18 cellular contexts compared by ENCODE assay signal in genomic region chr4:34814266-34814665, GRCh38.
DNase-seq lines count a peak whose midpoint lies in the region; ATAC-seq and TF ChIP-seq lines count a peak whose summit lies in the region.
"Had no signal": no experiment of that assay in that cellular context is flagged by ENCODE, and none has a peak within 500 bp of the region (broad histone marks: within the 10 kb centered on the region; RNA-seq: fewer than 3 reads in every experiment).

No MANE protein-coding gene starts in this region.

- no peaks in the 10 kb centered on the region for H3K27me3 Mint-ChIP-seq in activated T-helper 2 cell treated with anti-CD3 and anti-CD28 coated beads, Interferon-gamma antibody, Interleukin-2, Interleukin-4, amounts not matched to agents 10 μg/mL and 5 μg/mL and 100 μg/mL, durations not matched to agents 14 hours and 24 hours and 36 hours (ENCODE audit: low read depth)
- H3K27me3 Mint-ChIP-seq: CD4-positive, alpha-beta T cell had no signal

- ATAC-seq in HG02610 (IDR thresholded peaks at IDR 0.05; ENCODE audit: unreplicated experiment), result no peak
- ATAC-seq: SK-N-SH treated with all-trans-retinoic acid at 6 μM for 48 hours had no signal

- H3K4me1 Mint-ChIP-seq in activated T-helper 2 cell treated with anti-CD3 and anti-CD28 coated beads, Interferon-gamma antibody, Interleukin-2, Interleukin-4, amounts not matched to agents 10 μg/mL and 5 μg/mL and 100 μg/mL, durations not matched to agents 14 hours and 24 hours and 36 hours (ENCODE audit: low read depth), result no peaks in the 10 kb centered on the region

- no peaks in the 10 kb centered on the region for H3K9me3 ChIP-seq in MG63
- H3K9me3 ChIP-seq: BE2C, Caco-2 had no signal

- intact Hi-C loops in activated T-helper 2 cell treated with anti-CD3 and anti-CD28 coated beads, Interferon-gamma antibody, Interleukin-2, Interleukin-4, amounts not matched to agents 10 μg/mL and 5 μg/mL and 100 μg/mL, durations not matched to agents 14 hours and 24 hours and 36 hours (cut with micrococcal nuclease), result no loop called here

- DNase-seq in ELR (ENCODE audit: low read depth) (peak; percentile 59), MV-4-11 (lab: John Stamatoyannopoulos, UW) (peak; percentile 44), epithelial cell of esophagus (ENCODE audit: low read depth) (peak; percentile 0), non-pigmented ciliary epithelial cell (ENCODE audit: low read depth) (peak; percentile 14), MG63 (no peak), SW480 (ENCODE audit: low spot score) (no peak)
- DNase-seq in activated T-helper 2 cell treated with anti-CD3 and anti-CD28 coated beads, Interferon-gamma antibody, Interleukin-2, Interleukin-4, amounts not matched to agents 10 μg/mL and 5 μg/mL and 100 μg/mL, durations not matched to agents 14 hours and 24 hours and 36 hours (ENCODE audit: low spot score), result no peak
- DNase-seq: BE2C; Caco-2; CD4-positive, alpha-beta T cell; NCI-H1105 treated with DMSO at 0.1 percent for 48 hours; NCI-H1694 treated with DMSO at 0.1 percent for 48 hours; NCI-H2107; NCI-H510A treated with DMSO at 0.1 percent for 48 hours; NCI-H774; SIG-M5 had no signal

- no peak for TF ChIP-seq CTCF in epithelial cell of esophagus (IDR thresholded peaks at IDR 0.05; ENCODE audit: insufficient read depth, low read depth, low read length, missing control alignments)

- H3K27ac Mint-ChIP-seq in activated T-helper 2 cell treated with anti-CD3 and anti-CD28 coated beads, Interferon-gamma antibody, Interleukin-2, Interleukin-4, amounts not matched to agents 10 μg/mL and 5 μg/mL and 100 μg/mL, durations not matched to agents 14 hours and 24 hours and 36 hours, result no peak overlapping the region
- H3K27ac Mint-ChIP-seq: CD4-positive, alpha-beta T cell had no signal

- no peaks in the 10 kb centered on the region for H3K27me3 ChIP-seq in MG63
- H3K27me3 ChIP-seq: BE2C had no signal

- no peak overlapping the region for H3K4me3 Mint-ChIP-seq in activated T-helper 2 cell treated with anti-CD3 and anti-CD28 coated beads, Interferon-gamma antibody, Interleukin-2, Interleukin-4, amounts not matched to agents 10 μg/mL and 5 μg/mL and 100 μg/mL, durations not matched to agents 14 hours and 24 hours and 36 hours (ENCODE audit: low read depth)
- H3K4me3 Mint-ChIP-seq: CD4-positive, alpha-beta T cell had no signal

- H3K36me3 ChIP-seq in MG63, result no peaks in the 10 kb centered on the region
- H3K36me3 ChIP-seq: BE2C had no signal

- H3K4me3 ChIP-seq in epithelial cell of esophagus (ENCODE audit: low read length) (no peak overlapping the region), MG63 (no peak overlapping the region)

- peaks cover 13% of the 10 kb centered on the region for H3K9me3 Mint-ChIP-seq in activated T-helper 2 cell treated with anti-CD3 and anti-CD28 coated beads, Interferon-gamma antibody, Interleukin-2, Interleukin-4, amounts not matched to agents 10 μg/mL and 5 μg/mL and 100 μg/mL, durations not matched to agents 14 hours and 24 hours and 36 hours

- no peaks in the 10 kb centered on the region for H3K36me3 Mint-ChIP-seq in activated T-helper 2 cell treated with anti-CD3 and anti-CD28 coated beads, Interferon-gamma antibody, Interleukin-2, Interleukin-4, amounts not matched to agents 10 μg/mL and 5 μg/mL and 100 μg/mL, durations not matched to agents 14 hours and 24 hours and 36 hours (ENCODE audit: low read depth)

Comparison
In these comparisons a context has a peak if more than half of its experiments do, and no peak if none do; other contexts are left out.
1. DNase-seq: peak in ELR (single experiment), MV-4-11 (single experiment), epithelial cell of esophagus (single experiment) and non-pigmented ciliary epithelial cell (single experiment); none in MG63 (single experiment), SW480 (single experiment) and activated T-helper 2 cell treated with anti-CD3 and anti-CD28 coated beads, Interferon-gamma antibody, Interleukin-2, Interleukin-4, amounts not matched to agents 10 μg/mL and 5 μg/mL and 100 μg/mL, durations not matched to agents 14 hours and 24 hours and 36 hours (single experiment).